ENCODE assay signal across 19 cellular contexts in the genomic region with DNA sequence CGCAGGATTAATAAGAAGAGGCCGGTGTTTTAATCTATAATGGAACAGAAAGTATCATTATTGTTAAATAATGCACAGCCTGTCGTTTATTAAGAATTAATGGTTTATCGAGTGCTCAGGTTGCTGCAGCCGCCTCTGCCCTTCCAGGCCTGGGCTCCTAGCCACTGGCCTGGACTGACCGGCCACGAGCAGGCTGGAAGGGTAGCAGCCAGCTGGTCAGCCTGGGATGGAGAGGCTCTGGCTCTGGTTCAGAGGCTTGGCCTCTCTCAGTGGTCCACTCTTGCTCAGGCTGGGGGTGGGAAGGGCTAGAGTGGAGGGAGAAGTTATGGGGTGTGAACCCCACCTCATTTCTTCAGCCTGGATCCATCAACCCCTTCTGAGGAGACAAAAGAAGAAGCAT.
"Had no signal": no experiment of that assay in that cellular context is flagged by ENCODE, and none has a peak within 500 bp of the region (broad histone marks: within the 10 kb centered on the region; RNA-seq: fewer than 3 reads in every experiment).

No MANE protein-coding gene starts in this region.

- H3K36me3 ChIP-seq: gastrocnemius medialis, heart right ventricle, ovary, thoracic aorta, transverse colon had no signal

- H3K27ac ChIP-seq: epithelial cell of prostate, esophagus muscularis mucosa, gastrocnemius medialis, ovary, thoracic aorta, transverse colon had no signal

- H3K9me3 ChIP-seq: esophagus muscularis mucosa, gastrocnemius medialis, heart right ventricle, mucosa of descending colon, ovary, thoracic aorta, transverse colon had no signal

- DNase-seq: cortex of kidney; effector memory CD4-positive, alpha-beta T cell; gastrocnemius medialis; heart right ventricle; kidney glomerular epithelial cell; mammary epithelial cell; mucosa of descending colon; naive thymus-derived CD8-positive, alpha-beta T cell; ovary; right cardiac atrium; small intestine; stimulated activated CD4-positive, alpha-beta T cell treated with anti-CD3 and anti-CD28 coated beads, Interleukin-4, amount 100 ng/mL, for 24 hours; stimulated activated naive B cell treated with anti-CD40 and anti-IgM and Interleukin-4, amounts not matched to agents 10 μg/mL and 1 μg/mL and 100 μg/mL, for 72 hours; stimulated activated naive CD8-positive, alpha-beta T cell treated with anti-CD3 and anti-CD28 coated beads, Interleukin-15, amount 100 ng/mL, for 72 hours; transverse colon had no signal

- H3K27ac Mint-ChIP-seq: naive thymus-derived CD8-positive, alpha-beta T cell; stimulated activated naive B cell treated with anti-CD40 and anti-IgM and Interleukin-4, amounts not matched to agents 10 μg/mL and 1 μg/mL and 100 μg/mL, for 72 hours; stimulated activated naive CD8-positive, alpha-beta T cell treated with anti-CD3 and anti-CD28 coated beads, Interleukin-15, amount 100 ng/mL, for 72 hours had no signal

- H3K4me3 ChIP-seq: esophagus muscularis mucosa, gastrocnemius medialis, heart right ventricle, mucosa of descending colon, ovary, thoracic aorta, transverse colon had no signal

- H3K27me3 ChIP-seq: ovary had no signal

- H3K9me3 Mint-ChIP-seq: naive thymus-derived CD8-positive, alpha-beta T cell; neural crest cell; stimulated activated naive B cell treated with anti-CD40 and anti-IgM and Interleukin-4, amounts not matched to agents 10 μg/mL and 1 μg/mL and 100 μg/mL, for 72 hours; stimulated activated naive CD8-positive, alpha-beta T cell treated with anti-CD3 and anti-CD28 coated beads, Interleukin-15, amount 100 ng/mL, for 72 hours had no signal

- H3K36me3 Mint-ChIP-seq: naive thymus-derived CD8-positive, alpha-beta T cell; stimulated activated naive B cell treated with anti-CD40 and anti-IgM and Interleukin-4, amounts not matched to agents 10 μg/mL and 1 μg/mL and 100 μg/mL, for 72 hours had no signal

- H3K4me3 Mint-ChIP-seq: naive thymus-derived CD8-positive, alpha-beta T cell; neural crest cell; stimulated activated naive B cell treated with anti-CD40 and anti-IgM and Interleukin-4, amounts not matched to agents 10 μg/mL and 1 μg/mL and 100 μg/mL, for 72 hours; stimulated activated naive CD8-positive, alpha-beta T cell treated with anti-CD3 and anti-CD28 coated beads, Interleukin-15, amount 100 ng/mL, for 72 hours had no signal

- ATAC-seq: gastrocnemius medialis; heart right ventricle; mucosa of descending colon; naive thymus-derived CD8-positive, alpha-beta T cell; right cardiac atrium; stimulated activated naive B cell treated with anti-CD40 and anti-IgM and Interleukin-4, amounts not matched to agents 10 μg/mL and 1 μg/mL and 100 μg/mL, for 72 hours; stimulated activated naive CD8-positive, alpha-beta T cell treated with anti-CD3 and anti-CD28 coated beads, Interleukin-15, amount 100 ng/mL, for 72 hours had no signal
